8 cellular contexts compared by ENCODE assay signal in the genomic region with DNA sequence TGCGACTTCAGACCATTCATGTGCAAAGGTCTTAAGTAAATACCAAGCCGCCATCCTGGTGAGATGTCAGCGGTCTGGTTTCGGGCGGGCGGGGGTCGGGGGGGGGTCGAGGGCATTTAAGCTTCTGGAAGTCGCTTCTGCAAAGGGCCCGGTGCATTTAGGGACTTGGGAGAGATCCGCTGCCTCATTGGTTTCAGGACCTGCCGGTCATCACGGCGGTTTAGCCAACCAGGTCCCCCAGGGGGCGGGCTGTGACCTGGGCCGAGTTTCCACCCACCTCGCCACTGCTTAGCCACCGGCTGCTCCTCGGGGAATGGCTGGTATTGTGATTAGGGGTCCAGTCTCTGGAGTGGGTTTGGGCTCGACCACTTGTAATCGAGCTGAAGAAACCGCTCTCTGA. TPM values are rescaled to one million over a fixed set of nuclear protein-coding genes. Genes with fewer than 3 reads are reported as not detected.
DNase-seq lines count a peak whose midpoint lies in the region; ATAC-seq and TF ChIP-seq lines count a peak whose summit lies in the region.

No MANE protein-coding gene starts in this region.

- 13 to 14% methylated on average over 22 of the region's 22 CpGs for WGBS in sigmoid colon, 2 donors

- H3K4me1 ChIP-seq in cardiac muscle cell (ENCODE audit: low read depth) (no peaks in the 10 kb centered on the region), sigmoid colon (peaks cover 0 to 20% (median 14%) of the 10 kb centered on the region in 4 donors)

- peak; percentile 79 for DNase-seq in CD1c-positive myeloid dendritic cell (ENCODE audit: extremely low spot score)
- peak; percentile 42 for DNase-seq in Jurkat, Clone E6-1 (ENCODE audit: low read depth, low spot score)
- DNase-seq in activated CD8-positive, alpha-beta memory T cell treated with anti-CD3 and anti-CD28 coated beads for 24 hours: peak; percentile 78
- DNase-seq in cardiac muscle cell (ENCODE audit: low read depth in 1 of 2, low spot score in 1 of 2): peak; percentile 92 to 95
- peak; percentile 77 for DNase-seq in sigmoid colon
- DNase-seq in NCI-H2196 (lab: John Stamatoyannopoulos, UW; ENCODE audit: unreplicated experiment): no peak
- no peak for DNase-seq in NCI-H226

- TF ChIP-seq CTCF in cardiac muscle cell (IDR thresholded peaks at IDR 0.05; ENCODE audit: low read depth, low read length) (no peak), sigmoid colon (IDR thresholded peaks at IDR 0.05) (no peak)

- TF ChIP-seq POLR2A in sigmoid colon (IDR thresholded peaks at IDR 0.05): no peak

- intact Hi-C loops in sigmoid colon (cut with DNase I): no loop called here

- H3K9me3 ChIP-seq in cardiac muscle cell (ENCODE audit: low read depth) (no peaks in the 10 kb centered on the region), sigmoid colon (no peaks in the 10 kb centered on the region)

- H3K27ac ChIP-seq in cardiac muscle cell (no peak overlapping the region), sigmoid colon (no peak overlapping the region)

- TF ChIP-seq EP300 in sigmoid colon (IDR thresholded peaks at IDR 0.05): no peak

- H3K4me3 ChIP-seq in Jurkat, Clone E6-1 (ENCODE audit: low read length): no peak overlapping the region
- H3K4me3 ChIP-seq in cardiac muscle cell (peak overlapping the region; percentile 11), sigmoid colon (peak overlapping the region in 1 of 4 donors; percentile 15)

- H3K36me3 ChIP-seq in cardiac muscle cell (no peaks in the 10 kb centered on the region), sigmoid colon (peaks cover 0 to 5% (median 2%) of the 10 kb centered on the region in 4 donors)

- ATAC-seq in GM18868 (IDR thresholded peaks at IDR 0.05; ENCODE audit: unreplicated experiment): no peak

- H3K27me3 ChIP-seq in cardiac muscle cell (no peaks in the 10 kb centered on the region), sigmoid colon (no peaks in the 10 kb centered on the region)

RNA-seq across cellular contexts. Expression of a gene that starts 7.8 kb away (rescaled TPM):
- 7.3 TPM for polyA plus RNA-seq in Jurkat, Clone E6-1 (2012; ENCODE audit: insufficient read depth, insufficient read length)
- total RNA-seq in cardiac muscle cell (1.9 and 5.7 TPM in 2 replicates), sigmoid colon (1 to 10 TPM in 1 of 4 donors, under 1 TPM in 3; 0.49 to 1.1 (median 0.63) TPM)
- polyA plus RNA-seq in cardiac muscle cell (1.1 and 3.3 TPM in 2 replicates), sigmoid colon (1 to 10 TPM in 1 of 3 donors, not detected in 2; 1.3 TPM)

RNA-seq across cellular contexts. Expression of a gene that starts 13.7 kb away (rescaled TPM):
- 11.7 TPM for polyA plus RNA-seq in Jurkat, Clone E6-1 (2012; ENCODE audit: insufficient read depth, insufficient read length)
- 41.6 and 50.6 TPM in 2 replicates for total RNA-seq in cardiac muscle cell
- 38.1 and 46.8 TPM in 2 replicates for polyA plus RNA-seq in cardiac muscle cell
- 10 to 100 TPM; 15.5 to 21.9 (median 18.8) TPM for total RNA-seq in sigmoid colon
- polyA plus RNA-seq in sigmoid colon: 1 to 10 TPM; 4.2 to 9.0 (median 7.4) TPM

RNA-seq across cellular contexts. Expression of a gene that starts 16.2 kb away (rescaled TPM):
- polyA plus RNA-seq in Jurkat, Clone E6-1 (2012; ENCODE audit: insufficient read depth, insufficient read length): 152 TPM
- 274 and 304 TPM in 2 replicates for total RNA-seq in cardiac muscle cell
- polyA plus RNA-seq in cardiac muscle cell: 172 and 184 TPM in 2 replicates
- total RNA-seq in sigmoid colon: 100 to 1,000 TPM; 174 to 390 (median 267) TPM
- 100 to 1,000 TPM; 217 to 476 (median 275) TPM for polyA plus RNA-seq in sigmoid colon

RNA-seq across cellular contexts. Expression of a gene that starts 19.9 kb away (rescaled TPM):
- polyA plus RNA-seq in Jurkat, Clone E6-1 (2012; ENCODE audit: insufficient read depth, insufficient read length): 89.4 TPM
- total RNA-seq in cardiac muscle cell: 45.4 and 47.6 TPM in 2 replicates
- polyA plus RNA-seq in cardiac muscle cell: 53.3 and 55.2 TPM in 2 replicates
- 10 to 100 TPM in 2 of 4 donors, 1 to 10 TPM in 2; 6.1 to 10.3 (median 8.7) TPM for total RNA-seq in sigmoid colon
- polyA plus RNA-seq in sigmoid colon: 100 to 1,000 TPM in 1 of 3 donors, 10 to 100 TPM in 2; 57.1 to 101 (median 82.6) TPM

RNA-seq across cellular contexts. Expression of a gene that starts 22.2 kb away (rescaled TPM):
- polyA plus RNA-seq in Jurkat, Clone E6-1 (2012; ENCODE audit: insufficient read depth, insufficient read length): 175 TPM
- 115 and 141 TPM in 2 replicates for total RNA-seq in cardiac muscle cell
- 136 and 140 TPM in 2 replicates for polyA plus RNA-seq in cardiac muscle cell
- 100 to 1,000 TPM in 2 of 4 donors, 10 to 100 TPM in 2; 90.0 to 101 (median 98.7) TPM for total RNA-seq in sigmoid colon
- 10 to 100 TPM; 71.4 to 87.1 (median 83.7) TPM for polyA plus RNA-seq in sigmoid colon

Comparison
In these comparisons a context has a peak if more than half of its experiments do, and no peak if none do; other contexts are left out.
1. DNase-seq: peak in CD1c-positive myeloid dendritic cell (single experiment), Jurkat, Clone E6-1 (single experiment), activated CD8-positive, alpha-beta memory T cell treated with anti-CD3 and anti-CD28 coated beads for 24 hours (single experiment), cardiac muscle cell (2 of 2) and sigmoid colon (single experiment); none in NCI-H2196 (single experiment) and NCI-H226 (single experiment).